ENCODE assay signal across 1 cellular context in the genomic region with DNA sequence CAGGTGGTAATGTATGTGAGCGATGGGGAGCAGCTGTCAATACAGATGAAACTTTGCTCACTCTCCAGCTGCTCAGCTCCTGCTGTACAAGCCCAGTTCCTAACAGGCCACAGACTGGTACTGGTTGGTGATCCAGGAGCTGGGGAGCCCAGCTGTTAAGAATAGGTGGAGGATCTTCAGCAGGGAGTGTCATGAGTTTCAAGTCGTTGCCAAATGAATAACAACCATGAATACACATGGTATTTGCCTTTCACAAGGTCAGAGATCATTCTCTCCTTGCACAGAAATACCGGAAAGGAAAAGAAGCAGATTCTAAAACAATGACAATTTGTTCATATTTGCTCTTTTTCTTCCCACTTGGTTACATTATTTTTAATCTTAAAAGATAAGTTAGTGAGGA.
TF ChIP-seq lines count a peak whose summit lies in the region.

No MANE protein-coding gene starts in this region.

TF ChIP-seq in HepG2, 621 proteins besides CTCF, POLR2A, EP300 and RAD21 (continued from another document):
- TF ChIP-seq, protein P1, sequence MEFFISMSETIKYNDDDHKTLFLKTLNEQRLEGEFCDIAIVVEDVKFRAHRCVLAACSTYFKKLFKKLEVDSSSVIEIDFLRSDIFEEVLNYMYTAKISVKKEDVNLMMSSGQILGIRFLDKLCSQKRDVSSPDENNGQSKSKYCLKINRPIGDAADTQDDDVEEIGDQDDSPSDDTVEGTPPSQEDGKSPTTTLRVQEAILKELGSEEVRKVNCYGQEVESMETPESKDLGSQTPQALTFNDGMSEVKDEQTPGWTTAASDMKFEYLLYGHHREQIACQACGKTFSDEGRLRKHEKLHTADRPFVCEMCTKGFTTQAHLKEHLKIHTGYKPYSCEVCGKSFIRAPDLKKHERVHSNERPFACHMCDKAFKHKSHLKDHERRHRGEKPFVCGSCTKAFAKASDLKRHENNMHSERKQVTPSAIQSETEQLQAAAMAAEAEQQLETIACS (CRISPR knock-in tag; IDR thresholded peaks at IDR 0.05), result no peak
- no peak for TF ChIP-seq HHEX (CRISPR knock-in tag; IDR thresholded peaks at IDR 0.05)
- no peak for TF ChIP-seq ZNF20 (CRISPR knock-in tag; IDR thresholded peaks at IDR 0.05)
- no peak for TF ChIP-seq ZNF383 (CRISPR knock-in tag; IDR thresholded peaks at IDR 0.05; ENCODE audit: borderline replicate concordance)
- TF ChIP-seq, protein P2, sequence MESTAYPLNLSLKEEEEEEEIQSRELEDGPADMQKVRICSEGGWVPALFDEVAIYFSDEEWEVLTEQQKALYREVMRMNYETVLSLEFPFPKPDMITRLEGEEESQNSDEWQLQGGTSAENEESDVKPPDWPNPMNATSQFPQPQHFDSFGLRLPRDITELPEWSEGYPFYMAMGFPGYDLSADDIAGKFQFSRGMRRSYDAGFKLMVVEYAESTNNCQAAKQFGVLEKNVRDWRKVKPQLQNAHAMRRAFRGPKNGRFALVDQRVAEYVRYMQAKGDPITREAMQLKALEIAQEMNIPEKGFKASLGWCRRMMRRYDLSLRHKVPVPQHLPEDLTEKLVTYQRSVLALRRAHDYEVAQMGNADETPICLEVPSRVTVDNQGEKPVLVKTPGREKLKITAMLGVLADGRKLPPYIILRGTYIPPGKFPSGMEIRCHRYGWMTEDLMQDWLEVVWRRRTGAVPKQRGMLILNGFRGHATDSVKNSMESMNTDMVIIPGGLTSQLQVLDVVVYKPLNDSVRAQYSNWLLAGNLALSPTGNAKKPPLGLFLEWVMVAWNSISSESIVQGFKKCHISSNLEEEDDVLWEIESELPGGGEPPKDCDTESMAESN (CRISPR knock-in tag; conservative IDR thresholded peaks at IDR 0.05), result no peak
- TF ChIP-seq HMG20A (CRISPR knock-in tag; IDR thresholded peaks at IDR 0.05; ENCODE audit: borderline replicate concordance), result peak; percentile 62; the same call in 1 of the 2 replicates
- no peak for TF ChIP-seq MZF1 (CRISPR knock-in tag; IDR thresholded peaks at IDR 0.05; ENCODE audit: borderline replicate concordance)
- no peak for TF ChIP-seq RBM22 (optimal IDR thresholded peaks at IDR 0.05; ENCODE audit: low read length)
- no peak for TF ChIP-seq SRSF9 (IDR thresholded peaks at IDR 0.05; ENCODE audit: borderline replicate concordance, insufficient read depth, low read depth, low read length, poor library complexity, severe bottlenecking)
- TF ChIP-seq, protein P3, sequence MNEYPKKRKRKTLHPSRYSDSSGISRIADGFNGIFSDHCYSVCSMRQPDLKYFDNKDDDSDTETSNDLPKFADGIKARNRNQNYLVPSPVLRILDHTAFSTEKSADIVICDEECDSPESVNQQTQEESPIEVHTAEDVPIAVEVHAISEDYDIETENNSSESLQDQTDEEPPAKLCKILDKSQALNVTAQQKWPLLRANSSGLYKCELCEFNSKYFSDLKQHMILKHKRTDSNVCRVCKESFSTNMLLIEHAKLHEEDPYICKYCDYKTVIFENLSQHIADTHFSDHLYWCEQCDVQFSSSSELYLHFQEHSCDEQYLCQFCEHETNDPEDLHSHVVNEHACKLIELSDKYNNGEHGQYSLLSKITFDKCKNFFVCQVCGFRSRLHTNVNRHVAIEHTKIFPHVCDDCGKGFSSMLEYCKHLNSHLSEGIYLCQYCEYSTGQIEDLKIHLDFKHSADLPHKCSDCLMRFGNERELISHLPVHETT (CRISPR knock-in tag; conservative IDR thresholded peaks at IDR 0.05), result no peak
- peak; percentile 20; the same call in 1 of the 2 replicates for TF ChIP-seq CEBPG (CRISPR knock-in tag; IDR thresholded peaks at IDR 0.05)
- no peak for TF ChIP-seq ZNF713 (CRISPR knock-in tag; IDR thresholded peaks at IDR 0.05)
- TF ChIP-seq, protein P4, sequence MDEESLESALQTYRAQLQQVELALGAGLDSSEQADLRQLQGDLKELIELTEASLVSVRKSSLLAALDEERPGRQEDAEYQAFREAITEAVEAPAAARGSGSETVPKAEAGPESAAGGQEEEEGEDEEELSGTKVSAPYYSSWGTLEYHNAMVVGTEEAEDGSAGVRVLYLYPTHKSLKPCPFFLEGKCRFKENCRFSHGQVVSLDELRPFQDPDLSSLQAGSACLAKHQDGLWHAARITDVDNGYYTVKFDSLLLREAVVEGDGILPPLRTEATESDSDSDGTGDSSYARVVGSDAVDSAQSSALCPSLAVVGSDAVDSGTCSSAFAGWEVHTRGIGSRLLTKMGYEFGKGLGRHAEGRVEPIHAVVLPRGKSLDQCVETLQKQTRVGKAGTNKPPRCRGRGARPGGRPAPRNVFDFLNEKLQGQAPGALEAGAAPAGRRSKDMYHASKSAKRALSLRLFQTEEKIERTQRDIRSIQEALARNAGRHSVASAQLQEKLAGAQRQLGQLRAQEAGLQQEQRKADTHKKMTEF (CRISPR knock-in tag; IDR thresholded peaks at IDR 0.05), result peak; percentile 25; the same call in 1 of the 2 replicates
- peak; percentile 41 for TF ChIP-seq NR2F6 (IDR thresholded peaks at IDR 0.05)
- peak; percentile 66 for TF ChIP-seq NR2F6 (CRISPR knock-in tag; IDR thresholded peaks at IDR 0.05)
- TF ChIP-seq PITX1 (CRISPR knock-in tag; IDR thresholded peaks at IDR 0.05), result no peak
- no peak for TF ChIP-seq ZNF556 (CRISPR knock-in tag; IDR thresholded peaks at IDR 0.05; ENCODE audit: borderline replicate concordance)
- no peak for TF ChIP-seq LCORL (IDR thresholded peaks at IDR 0.05)
- TF ChIP-seq LCORL (CRISPR knock-in tag; IDR thresholded peaks at IDR 0.05), result no peak
- no peak for TF ChIP-seq ZNF550 (CRISPR knock-in tag; IDR thresholded peaks at IDR 0.05; ENCODE audit: borderline replicate concordance)
- no peak for TF ChIP-seq MYC (CRISPR knock-in tag; IDR thresholded peaks at IDR 0.05; ENCODE audit: borderline replicate concordance)
- TF ChIP-seq MED1 (CRISPR knock-in tag; IDR thresholded peaks at IDR 0.05), result no peak
- no peak for TF ChIP-seq ZSCAN9 (CRISPR knock-in tag; IDR thresholded peaks at IDR 0.05; ENCODE audit: borderline replicate concordance)
- TF ChIP-seq TGIF2 (CRISPR knock-in tag; IDR thresholded peaks at IDR 0.05), result no peak
- no peak for TF ChIP-seq HMGA1 (CRISPR knock-in tag; conservative IDR thresholded peaks at IDR 0.05)
- TF ChIP-seq CHCHD3 (CRISPR knock-in tag; IDR thresholded peaks at IDR 0.05), result no peak
- TF ChIP-seq HNRNPK (IDR thresholded peaks at IDR 0.05; ENCODE audit: low read depth, low read length, poor library complexity, severe bottlenecking), result no peak
- TF ChIP-seq ZNF780A (CRISPR knock-in tag; IDR thresholded peaks at IDR 0.05), result no peak
- no peak for TF ChIP-seq CBX5 (CRISPR knock-in tag; IDR thresholded peaks at IDR 0.05; ENCODE audit: borderline replicate concordance)
- 0 out of 2 replicates have a peak, but pooled peaks have one; percentile 12 for TF ChIP-seq ZNF121 (CRISPR knock-in tag; IDR thresholded peaks at IDR 0.05)
- no peak for TF ChIP-seq ZNF773 (CRISPR knock-in tag; IDR thresholded peaks at IDR 0.05; ENCODE audit: borderline replicate concordance)
- TF ChIP-seq ZSCAN21 (CRISPR knock-in tag; IDR thresholded peaks at IDR 0.05; ENCODE audit: borderline replicate concordance), result no peak
- TF ChIP-seq, protein P5, sequence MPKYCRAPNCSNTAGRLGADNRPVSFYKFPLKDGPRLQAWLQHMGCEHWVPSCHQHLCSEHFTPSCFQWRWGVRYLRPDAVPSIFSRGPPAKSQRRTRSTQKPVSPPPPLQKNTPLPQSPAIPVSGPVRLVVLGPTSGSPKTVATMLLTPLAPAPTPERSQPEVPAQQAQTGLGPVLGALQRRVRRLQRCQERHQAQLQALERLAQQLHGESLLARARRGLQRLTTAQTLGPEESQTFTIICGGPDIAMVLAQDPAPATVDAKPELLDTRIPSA (CRISPR knock-in tag; IDR thresholded peaks at IDR 0.05; ENCODE audit: borderline replicate concordance), result no peak
- TF ChIP-seq, protein P6, sequence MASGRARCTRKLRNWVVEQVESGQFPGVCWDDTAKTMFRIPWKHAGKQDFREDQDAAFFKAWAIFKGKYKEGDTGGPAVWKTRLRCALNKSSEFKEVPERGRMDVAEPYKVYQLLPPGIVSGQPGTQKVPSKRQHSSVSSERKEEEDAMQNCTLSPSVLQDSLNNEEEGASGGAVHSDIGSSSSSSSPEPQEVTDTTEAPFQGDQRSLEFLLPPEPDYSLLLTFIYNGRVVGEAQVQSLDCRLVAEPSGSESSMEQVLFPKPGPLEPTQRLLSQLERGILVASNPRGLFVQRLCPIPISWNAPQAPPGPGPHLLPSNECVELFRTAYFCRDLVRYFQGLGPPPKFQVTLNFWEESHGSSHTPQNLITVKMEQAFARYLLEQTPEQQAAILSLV (CRISPR knock-in tag; IDR thresholded peaks at IDR 0.05; ENCODE audit: borderline replicate concordance), result no peak
- TF ChIP-seq, protein P7, sequence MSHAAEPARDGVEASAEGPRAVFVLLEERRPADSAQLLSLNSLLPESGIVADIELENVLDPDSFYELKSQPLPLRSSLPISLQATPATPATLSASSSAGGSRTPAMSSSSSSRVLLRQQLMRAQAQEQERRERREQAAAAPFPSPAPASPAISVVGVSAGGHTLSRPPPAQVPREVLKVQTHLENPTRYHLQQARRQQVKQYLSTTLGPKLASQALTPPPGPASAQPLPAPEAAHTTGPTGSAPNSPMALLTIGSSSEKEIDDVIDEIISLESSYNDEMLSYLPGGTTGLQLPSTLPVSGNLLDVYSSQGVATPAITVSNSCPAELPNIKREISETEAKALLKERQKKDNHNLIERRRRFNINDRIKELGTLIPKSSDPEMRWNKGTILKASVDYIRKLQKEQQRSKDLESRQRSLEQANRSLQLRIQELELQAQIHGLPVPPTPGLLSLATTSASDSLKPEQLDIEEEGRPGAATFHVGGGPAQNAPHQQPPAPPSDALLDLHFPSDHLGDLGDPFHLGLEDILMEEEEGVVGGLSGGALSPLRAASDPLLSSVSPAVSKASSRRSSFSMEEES (CRISPR knock-in tag; IDR thresholded peaks at IDR 0.05), result peak; percentile 52
- no peak for TF ChIP-seq SOX13 (IDR thresholded peaks at IDR 0.05)
- peak in 1 of 2 experiments; percentile 73; a peak in 2 of 4 replicates for TF ChIP-seq SOX13 (CRISPR knock-in tag; conservative IDR thresholded peaks at IDR 0.05 in 1 of 2, IDR thresholded peaks at IDR 0.05 in 1 of 2)
- TF ChIP-seq, protein P8, sequence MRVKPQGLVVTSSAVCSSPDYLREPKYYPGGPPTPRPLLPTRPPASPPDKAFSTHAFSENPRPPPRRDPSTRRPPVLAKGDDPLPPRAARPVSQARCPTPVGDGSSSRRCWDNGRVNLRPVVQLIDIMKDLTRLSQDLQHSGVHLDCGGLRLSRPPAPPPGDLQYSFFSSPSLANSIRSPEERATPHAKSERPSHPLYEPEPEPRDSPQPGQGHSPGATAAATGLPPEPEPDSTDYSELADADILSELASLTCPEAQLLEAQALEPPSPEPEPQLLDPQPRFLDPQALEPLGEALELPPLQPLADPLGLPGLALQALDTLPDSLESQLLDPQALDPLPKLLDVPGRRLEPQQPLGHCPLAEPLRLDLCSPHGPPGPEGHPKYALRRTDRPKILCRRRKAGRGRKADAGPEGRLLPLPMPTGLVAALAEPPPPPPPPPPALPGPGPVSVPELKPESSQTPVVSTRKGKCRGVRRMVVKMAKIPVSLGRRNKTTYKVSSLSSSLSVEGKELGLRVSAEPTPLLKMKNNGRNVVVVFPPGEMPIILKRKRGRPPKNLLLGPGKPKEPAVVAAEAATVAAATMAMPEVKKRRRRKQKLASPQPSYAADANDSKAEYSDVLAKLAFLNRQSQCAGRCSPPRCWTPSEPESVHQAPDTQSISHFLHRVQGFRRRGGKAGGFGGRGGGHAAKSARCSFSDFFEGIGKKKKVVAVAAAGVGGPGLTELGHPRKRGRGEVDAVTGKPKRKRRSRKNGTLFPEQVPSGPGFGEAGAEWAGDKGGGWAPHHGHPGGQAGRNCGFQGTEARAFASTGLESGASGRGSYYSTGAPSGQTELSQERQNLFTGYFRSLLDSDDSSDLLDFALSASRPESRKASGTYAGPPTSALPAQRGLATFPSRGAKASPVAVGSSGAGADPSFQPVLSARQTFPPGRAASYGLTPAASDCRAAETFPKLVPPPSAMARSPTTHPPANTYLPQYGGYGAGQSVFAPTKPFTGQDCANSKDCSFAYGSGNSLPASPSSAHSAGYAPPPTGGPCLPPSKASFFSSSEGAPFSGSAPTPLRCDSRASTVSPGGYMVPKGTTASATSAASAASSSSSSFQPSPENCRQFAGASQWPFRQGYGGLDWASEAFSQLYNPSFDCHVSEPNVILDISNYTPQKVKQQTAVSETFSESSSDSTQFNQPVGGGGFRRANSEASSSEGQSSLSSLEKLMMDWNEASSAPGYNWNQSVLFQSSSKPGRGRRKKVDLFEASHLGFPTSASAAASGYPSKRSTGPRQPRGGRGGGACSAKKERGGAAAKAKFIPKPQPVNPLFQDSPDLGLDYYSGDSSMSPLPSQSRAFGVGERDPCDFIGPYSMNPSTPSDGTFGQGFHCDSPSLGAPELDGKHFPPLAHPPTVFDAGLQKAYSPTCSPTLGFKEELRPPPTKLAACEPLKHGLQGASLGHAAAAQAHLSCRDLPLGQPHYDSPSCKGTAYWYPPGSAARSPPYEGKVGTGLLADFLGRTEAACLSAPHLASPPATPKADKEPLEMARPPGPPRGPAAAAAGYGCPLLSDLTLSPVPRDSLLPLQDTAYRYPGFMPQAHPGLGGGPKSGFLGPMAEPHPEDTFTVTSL (CRISPR knock-in tag; IDR thresholded peaks at IDR 0.05; ENCODE audit: borderline replicate concordance), result peak; percentile 62; the same call in 1 of the 2 replicates
- TF ChIP-seq, protein P9, sequence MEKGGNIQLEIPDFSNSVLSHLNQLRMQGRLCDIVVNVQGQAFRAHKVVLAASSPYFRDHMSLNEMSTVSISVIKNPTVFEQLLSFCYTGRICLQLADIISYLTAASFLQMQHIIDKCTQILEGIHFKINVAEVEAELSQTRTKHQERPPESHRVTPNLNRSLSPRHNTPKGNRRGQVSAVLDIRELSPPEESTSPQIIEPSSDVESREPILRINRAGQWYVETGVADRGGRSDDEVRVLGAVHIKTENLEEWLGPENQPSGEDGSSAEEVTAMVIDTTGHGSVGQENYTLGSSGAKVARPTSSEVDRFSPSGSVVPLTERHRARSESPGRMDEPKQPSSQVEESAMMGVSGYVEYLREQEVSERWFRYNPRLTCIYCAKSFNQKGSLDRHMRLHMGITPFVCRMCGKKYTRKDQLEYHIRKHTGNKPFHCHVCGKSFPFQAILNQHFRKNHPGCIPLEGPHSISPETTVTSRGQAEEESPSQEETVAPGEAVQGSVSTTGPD (CRISPR knock-in tag; IDR thresholded peaks at IDR 0.05), result no peak
- no peak for TF ChIP-seq DMAP1 (CRISPR knock-in tag; IDR thresholded peaks at IDR 0.05)
- 0 out of 2 replicates have a peak, but pooled peaks have one; percentile 32 for TF ChIP-seq POGZ (CRISPR knock-in tag; IDR thresholded peaks at IDR 0.05)
